ENCODE assay signal across 8 cellular contexts in the genomic region with DNA sequence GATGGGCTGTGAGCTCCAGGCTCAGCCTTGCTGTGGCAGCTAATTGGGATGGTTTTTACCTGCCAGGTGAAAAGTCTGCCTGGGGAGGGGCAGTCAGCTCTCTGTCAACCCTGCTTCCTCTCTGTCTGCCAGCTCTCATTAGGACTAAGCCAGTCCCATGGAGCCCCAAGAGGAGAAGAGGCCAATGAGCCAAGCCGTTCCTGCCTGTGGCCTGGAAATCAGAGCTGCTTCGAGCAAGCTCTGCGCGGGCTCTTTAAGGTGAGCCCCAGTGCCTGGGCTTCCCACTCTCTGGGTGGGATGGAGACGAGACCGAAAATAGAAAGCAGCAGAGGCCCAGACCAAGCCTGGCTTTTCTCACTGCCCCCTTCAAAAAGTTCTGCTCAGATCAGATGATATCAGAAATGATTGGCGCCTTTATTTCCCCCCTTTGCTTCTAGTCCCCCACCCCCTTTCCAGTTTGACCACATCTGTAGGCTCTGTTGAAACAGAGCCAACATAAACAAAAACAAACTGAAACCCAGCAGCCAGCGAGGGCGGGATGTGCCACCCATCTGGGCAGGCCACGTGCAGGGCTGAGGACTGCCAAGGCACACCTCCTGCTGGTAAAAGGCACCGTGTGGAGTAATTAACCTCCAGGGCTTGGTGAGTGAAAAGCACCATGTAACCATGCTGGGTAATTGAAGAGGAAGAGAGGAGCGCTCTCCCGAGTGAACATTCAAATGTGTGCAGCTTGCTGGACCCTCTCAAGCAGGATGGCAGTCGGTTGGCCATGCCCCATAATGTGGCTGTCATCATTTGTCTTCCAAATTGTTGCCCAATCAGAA.
DNase-seq lines count a peak whose midpoint lies in the region; ATAC-seq, FAIRE-seq and TF ChIP-seq lines count a peak whose summit lies in the region.

No MANE protein-coding gene starts in this region.

- no peak; the same call in 2 of the 3 replicates for ATAC-seq in HepG2

- peaks cover 15% of the 10 kb centered on the region for H3K27me3 Mint-ChIP-seq in T-helper 2 cell treated with Interferon-gamma antibody and Interleukin-4, amounts not matched to agents 5 μg/mL and 100 μg/mL, for 36 hours (ENCODE audit: low read depth)

- H3K9ac ChIP-seq in liver (ENCODE audit: low read depth in 1 of 2, low read length in 2 of 2) (no peak overlapping the region), HepG2 (ENCODE audit: insufficient read depth, low read depth, low read length) (no peak overlapping the region)

- CTCF ChIA-PET in HepG2 (lab: Yijun Ruan, JAX; ENCODE audit: low intra/inter-chr PET ratio, low total read pairs): no interaction called here

- TF ChIP-seq RAD21 in liver (IDR thresholded peaks at IDR 0.05) (peak; percentile 61 to 66), HepG2 (CRISPR knock-in tag; IDR thresholded peaks at IDR 0.05) (no peak)

- TF ChIP-seq POLR2A in HepG2 (IDR thresholded peaks at IDR 0.05; ENCODE audit: insufficient read depth in 1 of 2, low read depth in 2 of 2, low read length in 2 of 2): no peak

- H3K79me2 ChIP-seq in HepG2 (ENCODE audit: insufficient read depth, low read length): no peaks in the 10 kb centered on the region

- H3K36me3 ChIP-seq in liver (ENCODE audit: control insufficient read depth in 4 of 4, insufficient read depth in 3 of 4, low read depth in 1 of 4, low read length in 3 of 4) (no peaks in the 10 kb centered on the region), HepG2 (replicated peaks in 1 of 2; ENCODE audit: control insufficient read depth in 1 of 2, insufficient read depth in 2 of 2, low read length in 2 of 2) (no peaks in the 10 kb centered on the region), bronchial epithelial cell (ENCODE audit: control insufficient read depth, insufficient read depth, low read length) (no peaks in the 10 kb centered on the region)

- no peaks in the 10 kb centered on the region for H4K20me1 ChIP-seq in HepG2 (ENCODE audit: insufficient read depth, low read length)

- 56% methylated on average over 14 of the region's 14 CpGs for WGBS in liver
- 31% methylated on average over 12 of the region's 14 CpGs for WGBS in HepG2 (ENCODE audit: low lambda C conversion rate)

- no peak for FAIRE-seq in HepG2 (lab: Jason Lieb, UNC)
- FAIRE-seq in bronchial epithelial cell (lab: Jason Lieb, UNC): peak; percentile 50

- TF ChIP-seq CTCF in liver (IDR thresholded peaks at IDR 0.05; ENCODE audit: low read depth, low read length, missing input control) (no peak), HepG2 (CRISPR knock-in tag; IDR thresholded peaks at IDR 0.05) (no peak), bronchial epithelial cell (IDR thresholded peaks at IDR 0.05; ENCODE audit: insufficient read depth, low read length, severe bottlenecking) (peak; percentile 29)

- H3K27ac Mint-ChIP-seq in T-helper 2 cell treated with Interferon-gamma antibody and Interleukin-4, amounts not matched to agents 5 μg/mL and 100 μg/mL, for 36 hours: no peak overlapping the region

- no peak overlapping the region for H2AFZ ChIP-seq in HepG2 (ENCODE audit: low read length)

- TF ChIP-seq EP300 in HepG2 (IDR thresholded peaks at IDR 0.05; ENCODE audit: low read depth in 2 of 2, low read length in 2 of 2) (no peak), HepG2 (CRISPR knock-in tag; IDR thresholded peaks at IDR 0.05; ENCODE audit: borderline replicate concordance) (no peak)

- POLR2A ChIA-PET in HepG2 (lab: Yijun Ruan, JAX): no interaction called here

- no peak overlapping the region for H3K4me3 Mint-ChIP-seq in T-helper 2 cell treated with Interferon-gamma antibody and Interleukin-4, amounts not matched to agents 5 μg/mL and 100 μg/mL, for 36 hours

- H3K9me3 ChIP-seq in liver (ENCODE audit: control insufficient read depth in 4 of 4, low read length in 3 of 4): no peaks in the 10 kb centered on the region
- H3K9me3 ChIP-seq in HepG2 (ENCODE audit: low read length): no peaks in the 10 kb centered on the region

- intact Hi-C loops in HepG2 (cut with micrococcal nuclease; ENCODE audit: unreplicated experiment): no loop called here

- BruUV-seq in HepG2 (replicated peaks; lab: Mats Ljungman, UMichigan): no TSS peak

- in situ Hi-C loops in HepG2 (cut with HindIII; ENCODE audit: extremely low pct_ligation_motif_present, low pct_unique_long_range_greater_than_20kb): no loop called here

- H3K4me1 ChIP-seq in liver (ENCODE audit: control insufficient read depth in 4 of 4, insufficient read depth in 4 of 4, low read length in 3 of 4) (peaks cover 4 to 9% (median 5%) of the 10 kb centered on the region in 4 donors), HepG2 (ENCODE audit: insufficient read depth, low read length) (no peaks in the 10 kb centered on the region)

- no peaks in the 10 kb centered on the region for H3K36me3 Mint-ChIP-seq in T-helper 2 cell treated with Interferon-gamma antibody and Interleukin-4, amounts not matched to agents 5 μg/mL and 100 μg/mL, for 36 hours (ENCODE audit: low read depth)

- H3K4me1 Mint-ChIP-seq in T-helper 2 cell treated with Interferon-gamma antibody and Interleukin-4, amounts not matched to agents 5 μg/mL and 100 μg/mL, for 36 hours (ENCODE audit: low read depth): peaks cover 10% of the 10 kb centered on the region

- no peaks in the 10 kb centered on the region for H3K27me3 ChIP-seq in liver (ENCODE audit: control insufficient read depth in 4 of 4, insufficient read depth in 4 of 4, low read length in 3 of 4)
- 0 out of 5 replicates have a peak, but pooled peaks cover 2 to 4% of the 10 kb centered on the region in 2 experiments for H3K27me3 ChIP-seq in HepG2 (ENCODE audit: control insufficient read depth in 1 of 2, insufficient read depth in 2 of 2, low read length in 2 of 2)
- peaks cover 14% of the 10 kb centered on the region for H3K27me3 ChIP-seq in bronchial epithelial cell (ENCODE audit: control insufficient read depth, insufficient read depth, low read length)

- H3K4me2 ChIP-seq in HepG2 (ENCODE audit: low read depth, low read length): no peak overlapping the region

- DNase-seq in HepG2 (ENCODE audit: low spot score): no peak
- peak; percentile 74 for DNase-seq in NCI-H510A (lab: John Stamatoyannopoulos, UW)
- peak; percentile 52 for DNase-seq in bronchial epithelial cell (ENCODE audit: low read depth)
- DNase-seq in midbrain (lab: John Stamatoyannopoulos, UW): peak; percentile 54
- DNase-seq in T-helper 2 cell treated with Interferon-gamma antibody and Interleukin-4, amounts not matched to agents 5 μg/mL and 100 μg/mL, for 36 hours (ENCODE audit: low spot score): no peak
- no peak for DNase-seq in NCI-H82 (lab: John Stamatoyannopoulos, UW)
- no peak for DNase-seq in cortex of kidney (lab: John Stamatoyannopoulos, UW)

- H3K27ac ChIP-seq in liver (ENCODE audit: low read depth in 1 of 2, low read length in 2 of 2): no peak overlapping the region
- H3K27ac ChIP-seq in HepG2 (ENCODE audit: extremely low read length, insufficient read depth, low read length): no peak overlapping the region

- H3K9me3 Mint-ChIP-seq in T-helper 2 cell treated with Interferon-gamma antibody and Interleukin-4, amounts not matched to agents 5 μg/mL and 100 μg/mL, for 36 hours: peaks cover 3% of the 10 kb centered on the region

- H3K4me3 ChIP-seq in liver (ENCODE audit: low read depth in 1 of 3, low read length in 3 of 3) (no peak overlapping the region), HepG2 (replicated peaks in 1 of 3; ENCODE audit: insufficient read depth in 1 of 3, low read depth in 2 of 3, low read length in 3 of 3) (no peak overlapping the region), bronchial epithelial cell (ENCODE audit: low read depth, low read length) (no peak overlapping the region)

TF ChIP-seq in liver, 16 proteins besides CTCF, POLR2A, EP300 and RAD21:
- TF ChIP-seq FOXA1 (IDR thresholded peaks at IDR 0.05) (no peak), RXRA (IDR thresholded peaks at IDR 0.05) (peak in 1 of 2 donors; percentile 52), EGR1 (IDR thresholded peaks at IDR 0.05; ENCODE audit: low read depth in 2 of 2) (no peak), HNF4A (conservative IDR thresholded peaks at IDR 0.05) (peak in 1 of 2 donors; percentile 41), YY1 (IDR thresholded peaks at IDR 0.05) (peak; percentile 19), SP1 (IDR thresholded peaks at IDR 0.05) (peak; percentile 29), FOXA2 (IDR thresholded peaks at IDR 0.05) (no peak)
- TF ChIP-seq, protein P1, sequence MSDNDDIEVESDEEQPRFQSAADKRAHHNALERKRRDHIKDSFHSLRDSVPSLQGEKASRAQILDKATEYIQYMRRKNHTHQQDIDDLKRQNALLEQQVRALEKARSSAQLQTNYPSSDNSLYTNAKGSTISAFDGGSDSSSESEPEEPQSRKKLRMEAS (IDR thresholded peaks at IDR 0.05): peak; percentile 89

TF ChIP-seq in HepG2, 621 proteins besides CTCF, POLR2A, EP300 and RAD21:
- no peak for TF ChIP-seq GATAD2A (CRISPR knock-in tag; IDR thresholded peaks at IDR 0.05)
- TF ChIP-seq, protein P2, sequence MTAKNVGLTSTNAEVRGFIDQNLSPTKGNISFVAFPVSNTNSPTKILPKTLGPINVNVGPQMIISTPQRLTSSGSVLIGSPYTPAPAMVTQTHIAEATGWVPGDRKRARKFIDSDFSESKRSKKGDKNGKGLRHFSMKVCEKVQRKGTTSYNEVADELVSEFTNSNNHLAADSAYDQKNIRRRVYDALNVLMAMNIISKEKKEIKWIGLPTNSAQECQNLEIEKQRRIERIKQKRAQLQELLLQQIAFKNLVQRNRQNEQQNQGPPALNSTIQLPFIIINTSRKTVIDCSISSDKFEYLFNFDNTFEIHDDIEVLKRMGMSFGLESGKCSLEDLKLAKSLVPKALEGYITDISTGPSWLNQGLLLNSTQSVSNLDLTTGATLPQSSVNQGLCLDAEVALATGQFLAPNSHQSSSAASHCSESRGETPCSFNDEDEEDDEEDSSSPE (CRISPR knock-in tag; IDR thresholded peaks at IDR 0.05): no peak
- TF ChIP-seq CCAR2 (optimal IDR thresholded peaks at IDR 0.05; ENCODE audit: low read depth, low read length): no peak
- TF ChIP-seq ZNF234 (CRISPR knock-in tag; conservative IDR thresholded peaks at IDR 0.05): no peak
- TF ChIP-seq CREB1 (IDR thresholded peaks at IDR 0.05): no peak
- no peak for TF ChIP-seq CREB1 (CRISPR knock-in tag; IDR thresholded peaks at IDR 0.05)
- TF ChIP-seq, protein P3, sequence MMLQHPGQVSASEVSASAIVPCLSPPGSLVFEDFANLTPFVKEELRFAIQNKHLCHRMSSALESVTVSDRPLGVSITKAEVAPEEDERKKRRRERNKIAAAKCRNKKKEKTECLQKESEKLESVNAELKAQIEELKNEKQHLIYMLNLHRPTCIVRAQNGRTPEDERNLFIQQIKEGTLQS (CRISPR knock-in tag; IDR thresholded peaks at IDR 0.05): no peak
- no peak for TF ChIP-seq ZNF660 (CRISPR knock-in tag; IDR thresholded peaks at IDR 0.05; ENCODE audit: borderline replicate concordance, low read depth)
- TF ChIP-seq ZFYVE20 (CRISPR knock-in tag; IDR thresholded peaks at IDR 0.05; ENCODE audit: borderline replicate concordance, low read depth): no peak
- TF ChIP-seq NR2F1 (CRISPR knock-in tag; IDR thresholded peaks at IDR 0.05): no peak
- no peak for TF ChIP-seq MED1 (CRISPR knock-in tag; IDR thresholded peaks at IDR 0.05)

Comparison
In these comparisons a context has a peak if more than half of its experiments do, and no peak if none do; other contexts are left out.
1. DNase-seq: peak in NCI-H510A (single experiment), bronchial epithelial cell (single experiment) and midbrain (single experiment); none in HepG2 (single experiment), T-helper 2 cell treated with Interferon-gamma antibody and Interleukin-4, amounts not matched to agents 5 μg/mL and 100 μg/mL, for 36 hours (single experiment), NCI-H82 (single experiment) and cortex of kidney (single experiment).